In genomic region chr19:11587973-11588631, GRCh38 we compare ENCODE assay signal across 10 cellular contexts. TPM values are rescaled to one million over a fixed set of nuclear protein-coding genes. Genes with fewer than 3 reads are reported as not detected.
DNase-seq lines count a peak whose midpoint lies in the region; ATAC-seq and TF ChIP-seq lines count a peak whose summit lies in the region.
"Had no signal": no experiment of that assay in that cellular context is flagged by ENCODE, and none has a peak within 500 bp of the region (broad histone marks: within the 10 kb centered on the region; RNA-seq: fewer than 3 reads in every experiment).

No MANE protein-coding gene starts in this region.

- H3K36me3 ChIP-seq in heart right ventricle = no peaks in the 10 kb centered on the region
- no peaks in the 10 kb centered on the region for H3K36me3 ChIP-seq in left lung
- H3K36me3 ChIP-seq in uterus = no peaks in the 10 kb centered on the region

- intact Hi-C loops in heart right ventricle (cut with DNase I) (loop anchor here in 9 of 10 donors (2.0 to 10.0 kb wide), 9 partner anchors 27 to 296 kb away; partner anchors contain the start of genes TSPAN16 (in 7 of the 9) and CNN1 (in 1 of the 9)), cardiac septum (cut with DNase I) (loop anchor here (5.0 to 10.0 kb wide), 2 partner anchors 91 to 293 kb away; partner anchors contain the start of gene TSPAN16), left lung (cut with DNase I) (loop anchor here in 1 of 2 donors (10.0 kb wide), 1 partner anchor 293 kb away; the partner anchor contains the start of gene TSPAN16), uterus (cut with DNase I; ENCODE audit: low total_unique reads) (loop anchor here (10.0 kb wide), 1 partner anchor 103 kb away; the partner anchor contains the start of gene ELAVL3)

- WGBS in heart right ventricle, 2 donors = 67 to 71% methylated on average over 13 of the region's 13 CpGs

- DNase-seq in heart right ventricle = no peak
- DNase-seq in cardiac septum (ENCODE audit: low spot score) = no peak
- peak; percentile 28 for DNase-seq in SHP77 treated with DMSO at 0.1 percent for 48 hours (lab: John Stamatoyannopoulos, UW)
- DNase-seq in left lung = no peak
- no peak for DNase-seq in uterus
- DNase-seq in HCEC 1CT = no peak
- DNase-seq in anterior cingulate cortex (lab: John Stamatoyannopoulos, UW) = no peak

- TF ChIP-seq CTCF in heart right ventricle (IDR thresholded peaks at IDR 0.05) (peak in 5 of 9 donors; percentile 1 to 28 (median 6)), left lung (IDR thresholded peaks at IDR 0.05) (peak in 1 of 2 donors; percentile 5), uterus (IDR thresholded peaks at IDR 0.05) (no peak)

- no peaks in the 10 kb centered on the region for H3K9me3 ChIP-seq in heart right ventricle
- no peaks in the 10 kb centered on the region for H3K9me3 ChIP-seq in left lung
- no peaks in the 10 kb centered on the region for H3K9me3 ChIP-seq in uterus

- H3K4me3 ChIP-seq in heart right ventricle (no peak overlapping the region), left lung (no peak overlapping the region), uterus (no peak overlapping the region)

- H3K27ac ChIP-seq in heart right ventricle (no peak overlapping the region), left lung (no peak overlapping the region), uterus (peak overlapping the region; percentile 0 to 7)

- peaks cover 0 to 16% (median 0%) of the 10 kb centered on the region in 9 donors for H3K4me1 ChIP-seq in heart right ventricle
- peaks cover 0 to 19% of the 10 kb centered on the region in 2 donors for H3K4me1 ChIP-seq in left lung
- peaks cover 0 to 4% of the 10 kb centered on the region in 2 donors for H3K4me1 ChIP-seq in uterus

- no peak for TF ChIP-seq POLR2A in uterus (IDR thresholded peaks at IDR 0.05)

- ATAC-seq in heart right ventricle = peak in 6 of 8 donors; percentile 18 to 49 (median 29)
- peak; percentile 10 for ATAC-seq in left lung
- ATAC-seq in HG02763 (IDR thresholded peaks at IDR 0.05; ENCODE audit: unreplicated experiment) = no peak

- no peaks in the 10 kb centered on the region for H3K27me3 ChIP-seq in heart right ventricle
- H3K27me3 ChIP-seq in left lung = no peaks in the 10 kb centered on the region
- H3K27me3 ChIP-seq in uterus = no peaks in the 10 kb centered on the region

RNA-seq across cellular contexts. Expression of gene ZNF627, which starts 9.2 kb away (rescaled TPM):
- 1 to 10 TPM; 5.3 to 9.8 (median 6.7) TPM for total RNA-seq in heart right ventricle
- polyA plus RNA-seq in heart right ventricle = 1 to 10 TPM; 3.6 to 4.1 TPM
- total RNA-seq in cardiac septum = 6.4 TPM
- 10 to 100 TPM; 10.5 to 12.3 TPM for total RNA-seq in left lung
- total RNA-seq in uterus = 10 to 100 TPM; 20.6 to 70.6 (median 36.0) TPM

RNA-seq across cellular contexts. Expression of gene ACP5, which starts 10.7 kb away (rescaled TPM):
- total RNA-seq in heart right ventricle (10 to 100 TPM in 1 of 10 donors, 1 to 10 TPM in 7, under 1 TPM in 2; 0.80 to 22.7 (median 2.0) TPM), cardiac septum (1.5 TPM), left lung (100 to 1,000 TPM; 242 to 299 TPM), uterus (1 to 10 TPM; 2.5 to 7.7 (median 5.8) TPM)
- 1 to 10 TPM; 1.9 to 4.0 TPM for polyA plus RNA-seq in heart right ventricle

RNA-seq across cellular contexts. Expression of gene ELOF1, which starts 29.1 kb away (rescaled TPM):
- total RNA-seq in heart right ventricle (10 to 100 TPM; 24.9 to 37.5 (median 30.9) TPM), cardiac septum (32.1 TPM), left lung (10 to 100 TPM; 50.4 to 53.4 TPM), uterus (10 to 100 TPM; 19.7 to 89.4 (median 38.9) TPM)
- polyA plus RNA-seq in heart right ventricle = 10 to 100 TPM; 52.2 to 91.0 TPM

RNA-seq across cellular contexts. Expression of gene CNN1, which starts 49.5 kb away (rescaled TPM):
- total RNA-seq in heart right ventricle (100 to 1,000 TPM in 7 of 10 donors, 10 to 100 TPM in 3; 63.4 to 267 (median 163) TPM), cardiac septum (236 TPM), left lung (10 to 100 TPM; 33.1 to 37.0 TPM), uterus (1,000 to 10,000 TPM in 1 of 4 donors, 100 to 1,000 TPM in 3; 267 to 1,727 (median 599) TPM)
- 100 to 1,000 TPM; 114 to 678 TPM for polyA plus RNA-seq in heart right ventricle
- total RNA-seq: activated CD8-positive, alpha-beta memory T cell treated with anti-CD3 and anti-CD28 coated beads for 36 hours; SK-MEL-5 had no signal

RNA-seq across cellular contexts. Expression of gene ECSIT, which starts 59.2 kb away (rescaled TPM):
- total RNA-seq in heart right ventricle = 100 to 1,000 TPM in 9 of 10 donors, 10 to 100 TPM in 1; 86.8 to 162 (median 131) TPM
- 100 to 1,000 TPM; 164 to 226 TPM for polyA plus RNA-seq in heart right ventricle
- 92.9 TPM for total RNA-seq in cardiac septum
- 10 to 100 TPM; 37.4 to 44.6 TPM for total RNA-seq in left lung
- 100 to 1,000 TPM in 1 of 4 donors, 10 to 100 TPM in 3; 44.6 to 138 (median 58.2) TPM for total RNA-seq in uterus

Comparison
In these comparisons a context has a peak if more than half of its experiments do, and no peak if none do; other contexts are left out.
1. H3K27ac ChIP-seq: peak in uterus (2 of 2); none in heart right ventricle (0 of 10) and left lung (0 of 2).
2. CTCF ChIP-seq: peak in heart right ventricle (5 of 9); none in uterus (0 of 4).
3. RNA of gene ACP5, which starts 10.7 kb away (total RNA-seq): 242 to 299 TPM in left lung; 2.5 to 7.7 TPM in uterus, 0.80 to 22.7 TPM in heart right ventricle and 1.5 TPM in cardiac septum (single experiment); every median in the first group is over 10 times any median in the second.